In the genomic region with DNA sequence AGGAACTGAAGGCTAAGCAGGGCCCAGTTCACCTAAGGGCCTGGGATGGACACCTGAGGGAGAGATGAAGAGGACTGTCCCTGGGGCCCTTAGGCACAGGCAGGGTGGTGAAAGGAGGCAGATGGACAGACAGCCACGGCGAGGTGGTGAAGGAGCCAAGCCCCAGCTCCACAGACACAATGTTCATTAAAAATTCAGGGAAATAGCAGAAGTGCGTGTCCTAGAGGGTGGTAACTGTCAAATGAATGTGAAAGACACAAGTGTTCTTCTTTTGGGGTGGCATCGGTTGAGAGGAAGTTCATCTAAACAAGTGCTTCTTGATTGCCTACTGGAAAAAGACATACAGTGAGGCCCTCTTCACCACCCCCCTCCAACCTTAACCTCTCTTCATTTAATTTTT, we compare ENCODE assay signal across 24 cellular contexts.
"Had no signal": no experiment of that assay in that cellular context is flagged by ENCODE, and none has a peak within 500 bp of the region (broad histone marks: within the 10 kb centered on the region; RNA-seq: fewer than 3 reads in every experiment).

No MANE protein-coding gene starts in this region.

- H3K4me3 Mint-ChIP-seq: endodermal cell, memory B cell, mesothelial cell of epicardium, natural killer cell, neural crest cell, type B pancreatic cell had no signal

- H3K4me1 Mint-ChIP-seq: memory B cell, mesothelial cell of epicardium, natural killer cell, neural crest cell had no signal

- DNase-seq: effector CD4-positive, alpha-beta T cell; endodermal cell; erythroblast; foreskin keratinocyte; head of caudate nucleus; kidney; left cardiac atrium; left ventricle myocardium inferior; lower lobe of right lung; natural killer cell; nucleus accumbens; pancreas; right cardiac atrium; small intestine; stimulated activated CD4-positive, alpha-beta T cell treated with anti-CD3 and anti-CD28 coated beads, Interleukin-12 subunit alpha, Interleukin-12 subunit beta, amount 100 ng/mL, for 4 hours; stimulated activated naive CD4-positive, alpha-beta T cell treated with Interleukin-2 at 50 U/mL for 16 hours had no signal

- H3K4me1 ChIP-seq: foreskin keratinocyte, left ventricle myocardium inferior, lower lobe of right lung, pancreas had no signal

- H3K9me3 ChIP-seq: left ventricle myocardium inferior, lower lobe of right lung, pancreas had no signal

- H3K9me3 Mint-ChIP-seq: natural killer cell, type B pancreatic cell had no signal

- H3K27ac ChIP-seq: foreskin keratinocyte, hepatocyte, left ventricle myocardium inferior, lower lobe of right lung, pancreas had no signal

- H2AFZ ChIP-seq: hepatocyte had no signal

- H3K36me3 Mint-ChIP-seq: memory B cell, mesothelial cell of epicardium, natural killer cell, type B pancreatic cell had no signal

- FAIRE-seq: endothelial cell of umbilical vein, kidney, pancreas, small intestine, urothelium cell line had no signal

- H3K79me2 ChIP-seq: hepatocyte had no signal

- H3K27ac Mint-ChIP-seq: endodermal cell, memory B cell, mesothelial cell of epicardium, natural killer cell, progenitor cell of endocrine pancreas, type B pancreatic cell had no signal

- ATAC-seq: foreskin keratinocyte, left cardiac atrium, lower lobe of right lung, pancreas, right cardiac atrium had no signal

- H3K27me3 ChIP-seq: hepatocyte, pancreas had no signal

- H3K4me3 ChIP-seq: hepatocyte, left ventricle myocardium inferior, lower lobe of right lung, pancreas had no signal

- H3K4me2 ChIP-seq: hepatocyte had no signal
